ENCODE assay signal across 8 cellular contexts in the genomic region with DNA sequence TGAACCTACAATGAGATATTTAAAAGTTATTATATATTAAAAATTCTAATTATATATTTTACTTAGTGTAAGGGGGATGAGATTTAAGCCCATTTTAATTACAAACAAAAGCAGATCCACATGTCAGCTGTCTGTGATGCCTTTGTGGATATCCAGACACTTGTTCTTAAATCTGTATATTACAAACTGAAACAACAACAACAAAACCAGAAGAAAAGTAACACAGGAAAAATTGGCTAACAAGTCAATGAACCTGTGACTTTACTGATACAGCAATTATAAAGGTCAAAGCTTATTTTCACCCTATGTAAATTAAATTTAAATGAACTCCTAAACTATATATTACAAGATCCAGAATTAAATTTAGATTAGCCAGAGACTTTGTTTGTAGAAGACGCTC.
"Had no signal": no experiment of that assay in that cellular context is flagged by ENCODE, and none has a peak within 500 bp of the region (broad histone marks: within the 10 kb centered on the region; RNA-seq: fewer than 3 reads in every experiment).

No MANE protein-coding gene starts in this region.

- H3K4me3 ChIP-seq: GM12878 had no signal

- ATAC-seq: GM12878 had no signal

- DNase-seq: GDM1, GF-D8 had no signal

- FAIRE-seq: G401.6, GM12878, GM12891, GM12892, GM18507, GM19239 had no signal
